In genomic region chr7:22561895-22562593, GRCh38 we compare ENCODE assay signal across 8 cellular contexts.
DNase-seq lines count a peak whose midpoint lies in the region; ATAC-seq and TF ChIP-seq lines count a peak whose summit lies in the region.

No MANE protein-coding gene starts in this region.

- no peaks in the 10 kb centered on the region for H3K9me2 ChIP-seq in PC-9 (ENCODE audit: insufficient read depth)

- no peaks in the 10 kb centered on the region for H3K9me3 Mint-ChIP-seq in activated T-cell treated with anti-CD3 and anti-CD28 coated beads, Interleukin-2, amount 50 U/mL, for 72 hours
- H3K9me3 Mint-ChIP-seq in stimulated activated naive CD8-positive, alpha-beta T cell treated with anti-CD3 and anti-CD28 coated beads, Interleukin-15, amount 100 ng/mL, for 72 hours, result no peaks in the 10 kb centered on the region
- H3K9me3 Mint-ChIP-seq in activated naive CD4-positive, alpha-beta T cell treated with anti-CD3 and anti-CD28 coated beads, Interleukin-2, amount 50 U/mL, for 72 hours, result no peaks in the 10 kb centered on the region

- H3K36me3 ChIP-seq in PC-9 (ENCODE audit: low read depth), result no peaks in the 10 kb centered on the region

- peaks cover 71% of the 10 kb centered on the region for H3K4me1 ChIP-seq in PC-9 (replicated peaks; ENCODE audit: insufficient read depth)

- H3K27ac ChIP-seq in PC-9, result peak overlapping the region; percentile 84

- H2AFZ ChIP-seq in PC-9, result no peak overlapping the region

- no peaks in the 10 kb centered on the region for H4K20me1 ChIP-seq in PC-9 (ENCODE audit: insufficient read depth)

- CTCF ChIA-PET in PC-9 (lab: Charles Lee), result interaction anchor here (0.6 to 5.2 kb wide), 13 partner anchors 9 to 1147 kb away, joined by 3 to 113 read pairs (median 12); partner anchors contain the start of gene IL6

- TF ChIP-seq CTCF in PC-9 (conservative IDR thresholded peaks at IDR 0.05), result no peak

- H3K9me3 ChIP-seq in PC-9 (ENCODE audit: insufficient read depth, low read depth), result no peaks in the 10 kb centered on the region

- no TSS peak for BruUV-seq in PC-9 (replicated peaks; lab: Mats Ljungman, UMichigan)

- H3K27me3 Mint-ChIP-seq in activated T-cell treated with anti-CD3 and anti-CD28 coated beads, Interleukin-2, amount 50 U/mL, for 72 hours (ENCODE audit: low read depth), result peaks cover 40% of the 10 kb centered on the region
- H3K27me3 Mint-ChIP-seq in stimulated activated naive CD8-positive, alpha-beta T cell treated with anti-CD3 and anti-CD28 coated beads, Interleukin-15, amount 100 ng/mL, for 72 hours, result peaks cover 31% of the 10 kb centered on the region

- POLR2A ChIA-PET in PC-9 (lab: Charles Lee; ENCODE audit: unreplicated experiment), result interaction anchor here (0.5 to 2.2 kb wide), 8 partner anchors 15 to 248 kb away, joined by 3 to 24 read pairs (median 8); partner anchors contain the start of gene IL6

- H3K4me3 ChIP-seq in PC-9, result peak overlapping the region; percentile 54; the same call in 1 of the 2 replicates

- no peaks in the 10 kb centered on the region for H3K36me3 Mint-ChIP-seq in activated T-cell treated with anti-CD3 and anti-CD28 coated beads, Interleukin-2, amount 50 U/mL, for 72 hours (ENCODE audit: insufficient read depth in 2 of 2)
- no peaks in the 10 kb centered on the region for H3K36me3 Mint-ChIP-seq in activated naive CD4-positive, alpha-beta T cell treated with anti-CD3 and anti-CD28 coated beads, Interleukin-2, amount 50 U/mL, for 72 hours

- H3F3A ChIP-seq in PC-9 (ENCODE audit: insufficient read depth, low read depth), result peaks cover 61% of the 10 kb centered on the region

- ATAC-seq in activated T-cell treated with anti-CD3 and anti-CD28 coated beads, Interleukin-2, amount 50 U/mL, for 72 hours (replicated peaks in 1 of 2), result peak; percentile 54
- ATAC-seq in stimulated activated naive CD8-positive, alpha-beta T cell treated with anti-CD3 and anti-CD28 coated beads, Interleukin-15, amount 100 ng/mL, for 72 hours, result peak; percentile 62
- no peak for ATAC-seq in GM19455 (IDR thresholded peaks at IDR 0.05; ENCODE audit: unreplicated experiment)
- no peak for ATAC-seq in activated naive CD4-positive, alpha-beta T cell treated with anti-CD3 and anti-CD28 coated beads, Interleukin-2, amount 50 U/mL, for 72 hours

- H3K27ac Mint-ChIP-seq in activated T-cell treated with anti-CD3 and anti-CD28 coated beads, Interleukin-2, amount 50 U/mL, for 72 hours, result no peak overlapping the region
- H3K27ac Mint-ChIP-seq in stimulated activated naive CD8-positive, alpha-beta T cell treated with anti-CD3 and anti-CD28 coated beads, Interleukin-15, amount 100 ng/mL, for 72 hours, result no peak overlapping the region
- H3K27ac Mint-ChIP-seq in activated naive CD4-positive, alpha-beta T cell treated with anti-CD3 and anti-CD28 coated beads, Interleukin-2, amount 50 U/mL, for 72 hours, result no peak overlapping the region

- H3K4me3 Mint-ChIP-seq in activated T-cell treated with anti-CD3 and anti-CD28 coated beads, Interleukin-2, amount 50 U/mL, for 72 hours, result peak overlapping the region in 1 of 2 donors; percentile 65
- H3K4me3 Mint-ChIP-seq in stimulated activated naive CD8-positive, alpha-beta T cell treated with anti-CD3 and anti-CD28 coated beads, Interleukin-15, amount 100 ng/mL, for 72 hours, result no peak overlapping the region

- H3K4me2 ChIP-seq in PC-9, result peak overlapping the region; percentile 84

- H3K4me1 Mint-ChIP-seq in activated T-cell treated with anti-CD3 and anti-CD28 coated beads, Interleukin-2, amount 50 U/mL, for 72 hours (ENCODE audit: low read depth), result peaks cover 52% of the 10 kb centered on the region
- H3K4me1 Mint-ChIP-seq in stimulated activated naive CD8-positive, alpha-beta T cell treated with anti-CD3 and anti-CD28 coated beads, Interleukin-15, amount 100 ng/mL, for 72 hours, result peaks cover 52% of the 10 kb centered on the region

- no peaks in the 10 kb centered on the region for H3K79me2 ChIP-seq in PC-9 (ENCODE audit: low read depth)

- intact Hi-C loops in PC-9 (cut with micrococcal nuclease; ENCODE audit: unreplicated experiment), result loop anchor here (1.0 to 5.0 kb wide), 7 partner anchors 21 to 620 kb away; partner anchors contain the start of genes HYCC1 and NUP42

- peak; percentile 20 to 33 for DNase-seq in activated T-cell treated with anti-CD3 and anti-CD28 coated beads, Interleukin-2, amount 50 U/mL, for 72 hours
- DNase-seq in activated T-cell treated with anti-CD3 and anti-CD28 coated beads, Interleukin-2, amount 50 U/mL, for 1 hour, result no peak
- DNase-seq in PC-9, result peak; percentile 49 to 77
- DNase-seq in glomerular visceral epithelial cell (ENCODE audit: extremely low spot score), result peak; percentile 70
- DNase-seq in stimulated activated naive CD8-positive, alpha-beta T cell treated with anti-CD3 and anti-CD28 coated beads, Interleukin-15, amount 100 ng/mL, for 72 hours, result peak in 1 of 2 donors; percentile 30
- DNase-seq in NCI-H1694 (lab: John Stamatoyannopoulos, UW), result no peak
- no peak for DNase-seq in activated naive CD4-positive, alpha-beta T cell treated with anti-CD3 and anti-CD28 coated beads, Interleukin-2, amount 50 U/mL, for 72 hours (ENCODE audit: low spot score in 2 of 2)

- H3K27me3 ChIP-seq in PC-9 (ENCODE audit: insufficient read depth, low read depth), result no peaks in the 10 kb centered on the region

Comparison
In these comparisons a context has a peak if more than half of its experiments do, and no peak if none do; other contexts are left out.
1. DNase-seq: peak in activated T-cell treated with anti-CD3 and anti-CD28 coated beads, Interleukin-2, amount 50 U/mL, for 72 hours (2 of 2), PC-9 (2 of 2) and glomerular visceral epithelial cell (single experiment); none in activated T-cell treated with anti-CD3 and anti-CD28 coated beads, Interleukin-2, amount 50 U/mL, for 1 hour (single experiment), NCI-H1694 (single experiment) and activated naive CD4-positive, alpha-beta T cell treated with anti-CD3 and anti-CD28 coated beads, Interleukin-2, amount 50 U/mL, for 72 hours (0 of 2).
2. ATAC-seq: peak in activated T-cell treated with anti-CD3 and anti-CD28 coated beads, Interleukin-2, amount 50 U/mL, for 72 hours (2 of 2) and stimulated activated naive CD8-positive, alpha-beta T cell treated with anti-CD3 and anti-CD28 coated beads, Interleukin-15, amount 100 ng/mL, for 72 hours (single experiment); none in GM19455 (single experiment) and activated naive CD4-positive, alpha-beta T cell treated with anti-CD3 and anti-CD28 coated beads, Interleukin-2, amount 50 U/mL, for 72 hours (0 of 2).